18 cellular contexts compared by ENCODE assay signal in the genomic region with DNA sequence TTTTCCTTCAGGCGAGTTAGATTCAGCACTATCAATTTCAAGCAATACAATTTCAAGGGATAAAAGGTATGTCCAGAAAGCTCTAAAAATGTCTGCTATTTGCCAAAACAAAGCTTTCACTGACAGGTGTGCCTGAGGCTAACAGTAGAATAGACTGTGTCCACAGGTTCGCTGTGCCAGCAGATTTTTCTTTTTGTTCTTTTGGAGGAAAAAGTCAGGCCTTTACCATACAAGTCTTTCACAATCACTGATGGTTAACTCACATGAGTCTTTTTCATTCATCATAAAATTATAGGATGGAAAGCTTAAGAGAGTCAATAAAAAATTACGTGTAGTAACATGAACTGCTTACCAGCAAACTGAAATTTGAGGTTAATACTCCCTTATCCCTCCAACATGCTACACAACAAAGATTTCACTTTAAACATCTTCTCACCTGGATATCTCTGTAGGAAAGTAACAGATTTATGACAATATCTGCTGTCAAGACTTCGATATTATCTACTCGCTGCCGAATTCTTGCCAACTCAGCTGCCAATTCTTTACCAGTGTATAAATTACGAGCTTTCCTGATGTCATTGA.
DNase-seq lines count a peak whose midpoint lies in the region; ATAC-seq, FAIRE-seq and TF ChIP-seq lines count a peak whose summit lies in the region.
"Had no signal": no experiment of that assay in that cellular context is flagged by ENCODE, and none has a peak within 500 bp of the region (broad histone marks: within the 10 kb centered on the region; RNA-seq: fewer than 3 reads in every experiment).

No MANE protein-coding gene starts in this region.

- no peak overlapping the region for H3K27ac ChIP-seq in HCT116 (ENCODE audit: low read depth, low read length)
- peak overlapping the region; percentile 51 to 88 (median 60) for H3K27ac ChIP-seq in body of pancreas
- peak overlapping the region in 3 of 4 donors; percentile 6 to 80 (median 58) for H3K27ac ChIP-seq in pancreas
- H3K27ac ChIP-seq: left ventricle myocardium inferior, WERI-Rb-1 had no signal

- H3K9ac ChIP-seq in HCT116 (ENCODE audit: low read length) = no peak overlapping the region

- TF ChIP-seq RAD21 in HCT116 (IDR thresholded peaks at IDR 0.05; ENCODE audit: low read depth) = no peak

- CTCF ChIA-PET in HCT116 (lab: Charles Lee) = no interaction called here

- ATAC-seq in HCT116 (no peak), body of pancreas (peak; percentile 52), pancreas (peak; percentile 41 to 52 (median 49))
- no peak for ATAC-seq in activated naive CD4-positive, alpha-beta T cell treated with anti-CD3 and anti-CD28 coated beads, Interleukin-2, amount 50 U/mL, for 72 hours
- ATAC-seq: CD8-positive, alpha-beta T cell; T-helper 17 cell had no signal

- H3K36me3 ChIP-seq in HCT116 (ENCODE audit: control insufficient read depth in 1 of 2, insufficient read depth in 2 of 2, low read length in 2 of 2) (no peaks in the 10 kb centered on the region), body of pancreas (replicated peaks in 1 of 2; ENCODE audit: insufficient read depth in 1 of 2, low read depth in 2 of 2) (peaks cover 0 to 3% of the 10 kb centered on the region in 2 donors), pancreas (no peaks in the 10 kb centered on the region)
- H3K36me3 ChIP-seq: WERI-Rb-1 had no signal

- DNase-seq in HCT116 (ENCODE audit: low read depth, low spot score) = no peak
- DNase-seq in NCI-H146 treated with DMSO at 0.1 percent for 48 hours (lab: John Stamatoyannopoulos, UW; ENCODE audit: unreplicated experiment) = peak; percentile 71
- no peak for DNase-seq in body of pancreas
- DNase-seq in pancreas = no peak
- no peak for DNase-seq in AG08396 (ENCODE audit: low spot score)
- no peak for DNase-seq in activated naive CD4-positive, alpha-beta T cell treated with anti-CD3 and anti-CD28 coated beads, Interleukin-2, amount 50 U/mL, for 72 hours (ENCODE audit: low spot score in 2 of 2)
- DNase-seq in DMS53 (lab: John Stamatoyannopoulos, UW) = no peak
- DNase-seq: activated CD4-positive, alpha-beta T cell treated with anti-CD3 and anti-CD28 coated beads, Interleukin-2, amount 50 U/mL, for 48 hours; anterior cingulate cortex; CD8-positive, alpha-beta T cell; effector CD4-positive, alpha-beta T cell; left ventricle myocardium inferior; NCI-H510A; SIG-M5; stimulated activated CD4-positive, alpha-beta T cell treated with anti-CD3 and anti-CD28 coated beads, Interleukin-12 subunit alpha, Interleukin-12 subunit beta, amount 100 ng/mL, for 4 hours; T-helper 17 cell; WERI-Rb-1 had no signal

- intact Hi-C loops in HCT116 (cut with micrococcal nuclease) = no loop called here
- intact Hi-C loops in body of pancreas (cut with DNase I) = no loop called here
- intact Hi-C loops in pancreas (cut with DNase I) = no loop called here

- no peak overlapping the region for H3K4me3 ChIP-seq in HCT116 (replicated peaks in 1 of 2; ENCODE audit: low read depth in 1 of 2, low read length in 2 of 2)
- H3K4me3 ChIP-seq in body of pancreas = no peak overlapping the region
- H3K4me3 ChIP-seq in pancreas = no peak overlapping the region
- H3K4me3 ChIP-seq: left ventricle myocardium inferior, testis had no signal

- H4K20me1 ChIP-seq in HCT116 (ENCODE audit: insufficient read depth) = no peaks in the 10 kb centered on the region

- TF ChIP-seq CTCF in HCT116 (IDR thresholded peaks at IDR 0.05 in 2 of 3, conservative IDR thresholded peaks at IDR 0.05 in 1 of 3; ENCODE audit: borderline replicate concordance in 1 of 3, insufficient read depth in 1 of 3, low read depth in 2 of 3, low read length in 2 of 3) = no peak
- TF ChIP-seq CTCF in body of pancreas (IDR thresholded peaks at IDR 0.05) = no peak
- TF ChIP-seq CTCF in pancreas (IDR thresholded peaks at IDR 0.05) = no peak

- no peak for FAIRE-seq in pancreas (lab: Jason Lieb, UNC)

- TF ChIP-seq POLR2A in HCT116 (IDR thresholded peaks at IDR 0.05; ENCODE audit: borderline replicate concordance, extremely low read depth, insufficient read depth, insufficient read length) = no peak
- TF ChIP-seq POLR2A in body of pancreas (IDR thresholded peaks at IDR 0.05) = no peak

- no peaks in the 10 kb centered on the region for H3K9me2 ChIP-seq in HCT116 (ENCODE audit: insufficient read depth)

- no peaks in the 10 kb centered on the region for H3K9me3 ChIP-seq in HCT116 (ENCODE audit: control insufficient read depth in 1 of 2, insufficient read depth in 1 of 2, low read depth in 1 of 2, low read length in 2 of 2)
- H3K9me3 ChIP-seq in body of pancreas = no peaks in the 10 kb centered on the region
- no peaks in the 10 kb centered on the region for H3K9me3 ChIP-seq in pancreas
- H3K9me3 ChIP-seq: left ventricle myocardium inferior, testis had no signal

- no peak overlapping the region for H2AFZ ChIP-seq in HCT116 (ENCODE audit: low read depth, low read length, poor library complexity, severe bottlenecking)

- H3K79me2 ChIP-seq in HCT116 (ENCODE audit: insufficient read depth, low read length) = no peaks in the 10 kb centered on the region

- H3K4me1 ChIP-seq in HCT116 (ENCODE audit: control insufficient read depth in 1 of 2, insufficient read depth in 2 of 2, low read length in 2 of 2) (peaks cover 19 to 23% of the 10 kb centered on the region in 2 experiments; a peak in 3 of 4 replicates), body of pancreas (peaks cover 70% of the 10 kb centered on the region), pancreas (peaks cover 29 to 59% (median 42%) of the 10 kb centered on the region in 3 donors)

- BruUV-seq in HCT116 (replicated peaks; lab: Mats Ljungman, UMichigan) = TSS peak; percentile 16

- H3K9me3 Mint-ChIP-seq in activated naive CD4-positive, alpha-beta T cell treated with anti-CD3 and anti-CD28 coated beads, Interleukin-2, amount 50 U/mL, for 72 hours = no peaks in the 10 kb centered on the region
- H3K9me3 Mint-ChIP-seq: CD8-positive, alpha-beta T cell had no signal

- 31 to 39% methylated on average over 7 of the region's 7 CpGs for WGBS in body of pancreas, 2 donors
- 24 to 29% methylated on average over 7 of the region's 7 CpGs for WGBS in pancreas, 2 donors

- H3K27me3 ChIP-seq in HCT116 (ENCODE audit: insufficient read depth, low read length) (no peaks in the 10 kb centered on the region), body of pancreas (no peaks in the 10 kb centered on the region), pancreas (no peaks in the 10 kb centered on the region)
- H3K27me3 ChIP-seq: testis had no signal

- POLR2A ChIA-PET in HCT116 (lab: Charles Lee) = no interaction called here

- no peak overlapping the region for H3K4me2 ChIP-seq in HCT116 (ENCODE audit: low read length)

- no peaks in the 10 kb centered on the region for H3K36me3 Mint-ChIP-seq in activated naive CD4-positive, alpha-beta T cell treated with anti-CD3 and anti-CD28 coated beads, Interleukin-2, amount 50 U/mL, for 72 hours

- no peak overlapping the region for H3K27ac Mint-ChIP-seq in activated naive CD4-positive, alpha-beta T cell treated with anti-CD3 and anti-CD28 coated beads, Interleukin-2, amount 50 U/mL, for 72 hours
- H3K27ac Mint-ChIP-seq: CD8-positive, alpha-beta T cell; T-helper 17 cell had no signal

- RAD21 ChIA-PET in HCT116 (lab: Charles Lee; ENCODE audit: low non-redundant PET in 1 of 2, low total read pairs in 2 of 2, uncharacterized antibody in 2 of 2, unreplicated experiment in 2 of 2) = no interaction called here

TF ChIP-seq in HCT116, 20 proteins besides CTCF, POLR2A, EP300 and RAD21:
- TF ChIP-seq, protein P1, sequence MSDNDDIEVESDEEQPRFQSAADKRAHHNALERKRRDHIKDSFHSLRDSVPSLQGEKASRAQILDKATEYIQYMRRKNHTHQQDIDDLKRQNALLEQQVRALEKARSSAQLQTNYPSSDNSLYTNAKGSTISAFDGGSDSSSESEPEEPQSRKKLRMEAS (IDR thresholded peaks at IDR 0.05) = no peak
- TF ChIP-seq JUND (IDR thresholded peaks at IDR 0.05) (no peak), CBX3 (IDR thresholded peaks at IDR 0.05; ENCODE audit: low read depth) (no peak)

Comparison
In these comparisons a context has a peak if more than half of its experiments do, and no peak if none do; other contexts are left out.
1. ATAC-seq: peak in body of pancreas (single experiment) and pancreas (4 of 4); none in HCT116 (single experiment) and activated naive CD4-positive, alpha-beta T cell treated with anti-CD3 and anti-CD28 coated beads, Interleukin-2, amount 50 U/mL, for 72 hours (0 of 2).